ENCODE assay signal across 9 cellular contexts in genomic region chr3:184710870-184711365, GRCh38. TPM values are rescaled to one million over a fixed set of nuclear protein-coding genes. Genes with fewer than 3 reads are reported as not detected.
DNase-seq lines count a peak whose midpoint lies in the region; FAIRE-seq and TF ChIP-seq lines count a peak whose summit lies in the region.
"Had no signal": no experiment of that assay in that cellular context is flagged by ENCODE, and none has a peak within 500 bp of the region (broad histone marks: within the 10 kb centered on the region; RNA-seq: fewer than 3 reads in every experiment).

No MANE protein-coding gene starts in this region.

- peaks cover 12% of the 10 kb centered on the region for H3K23me2 ChIP-seq in H9 (ENCODE audit: insufficient read length, low read depth, low read length, poor library complexity, severe bottlenecking)

- no peak overlapping the region for H3K23ac ChIP-seq in H9 (ENCODE audit: insufficient read length, low read depth, low read length)

- no peaks in the 10 kb centered on the region for H3K79me1 ChIP-seq in H9 (ENCODE audit: insufficient read depth, low read depth, low read length, poor library complexity, severe bottlenecking)

- H3K56ac ChIP-seq in H9 (ENCODE audit: insufficient read length, low read depth, low read length) = no peak overlapping the region

- H3K27ac ChIP-seq in H9 (ENCODE audit: insufficient read length, low read depth, low read length) (no peak overlapping the region), angular gyrus (ENCODE audit: low read depth, low read length) (peak overlapping the region; percentile 85), iPS-18a (ENCODE audit: low read length) (peak overlapping the region; percentile 76)

- H3K4ac ChIP-seq in H9 (ENCODE audit: low read depth, low read length) = no peak overlapping the region

- no peak overlapping the region for H3K18ac ChIP-seq in H9 (ENCODE audit: insufficient read length, low read depth, low read length)

- H3K27me3 ChIP-seq in H9 (ENCODE audit: insufficient read depth, low read length) (no peaks in the 10 kb centered on the region), iPS-18a (ENCODE audit: control insufficient read depth, insufficient read depth, low read length) (no peaks in the 10 kb centered on the region)

- peak overlapping the region; percentile 48 to 99 (median 96) for H3K27ac Mint-ChIP-seq in H9

- H4K20me1 ChIP-seq in H9 (ENCODE audit: control insufficient read depth, insufficient read depth, insufficient read length) = no peaks in the 10 kb centered on the region

- peaks cover 6% of the 10 kb centered on the region for H3K79me2 ChIP-seq in H9 (ENCODE audit: insufficient read depth, low read length)

- H3K4me3 ChIP-seq in iPS-18a (ENCODE audit: low read length) = peak overlapping the region; percentile 98

- peak overlapping the region; percentile 45 for H4K5ac ChIP-seq in H9 (ENCODE audit: insufficient read length, low read depth, low read length)

- DNase-seq in DMS53 (lab: John Stamatoyannopoulos, UW) (peak; percentile 37), DMS53 treated with DMSO at 0.1 percent for 48 hours (lab: John Stamatoyannopoulos, UW; ENCODE audit: unreplicated experiment) (no peak), H9 (no peak), MV-4-11 (lab: John Stamatoyannopoulos, UW) (peak; percentile 95), frontal cortex (ENCODE audit: low spot score in 2 of 2) (no peak)
- DNase-seq in stimulated activated CD4-positive, alpha-beta T cell treated with anti-CD3 and anti-CD28 coated beads, Interleukin-12 subunit alpha, Interleukin-12 subunit beta, amount 100 ng/mL, for 4 hours = peak; percentile 10

- peak overlapping the region; percentile 73 for H3K4me2 ChIP-seq in H9 (ENCODE audit: insufficient read depth, insufficient read length, low read length)

- H3K36me3 ChIP-seq in iPS-18a (ENCODE audit: control insufficient read depth, low read depth, low read length) = peaks cover 3% of the 10 kb centered on the region

- FAIRE-seq in frontal cortex (lab: Jason Lieb, UNC) = no peak
- FAIRE-seq: endometrium had no signal

- peaks cover 22 to 33% (median 23%) of the 10 kb centered on the region in 3 experiments for H3K36me3 Mint-ChIP-seq in H9 (ENCODE audit: insufficient read depth in 1 of 3, low read depth in 3 of 3)

- H3K9me3 ChIP-seq in H9 (ENCODE audit: control insufficient read depth, low read depth, low read length) (peaks cover 11% of the 10 kb centered on the region), iPS-18a (ENCODE audit: control insufficient read depth, low read depth, low read length) (no peaks in the 10 kb centered on the region)

- no peak overlapping the region for H2BK15ac ChIP-seq in H9 (ENCODE audit: low read depth, low read length)

- no peak overlapping the region for H4K91ac ChIP-seq in H9 (ENCODE audit: insufficient read length, low read depth, low read length)

- H2BK5ac ChIP-seq in H9 (ENCODE audit: insufficient read length, low read length) = no peak overlapping the region

- no peak overlapping the region for H2AK5ac ChIP-seq in H9 (ENCODE audit: insufficient read length, low read length)

- H4K8ac ChIP-seq in H9 (replicated peaks; ENCODE audit: insufficient read length, low read depth, low read length) = no peak overlapping the region

- no peak overlapping the region for H2BK120ac ChIP-seq in H9 (ENCODE audit: low read depth, low read length, poor library complexity, severe bottlenecking)

- H3K27me3 Mint-ChIP-seq in H9 (ENCODE audit: low read depth) = no peaks in the 10 kb centered on the region; the same call in 1 of the 2 replicates

- H2BK12ac ChIP-seq in H9 (ENCODE audit: insufficient read length, low read depth, low read length) = no peak overlapping the region

- TF ChIP-seq CTCF in H9 (conservative IDR thresholded peaks at IDR 0.05) = no peak

- H2BK20ac ChIP-seq in H9 (ENCODE audit: low read depth, low read length, poor library complexity, severe bottlenecking) = no peak overlapping the region

- no peaks in the 10 kb centered on the region for H3K4me1 ChIP-seq in H9 (ENCODE audit: insufficient read depth, low read length)
- H3K4me1 ChIP-seq in iPS-18a (ENCODE audit: control insufficient read depth, low read depth, low read length) = peaks cover 5% of the 10 kb centered on the region

- peak overlapping the region; percentile 98; the same call in 1 of the 2 replicates for H3K14ac ChIP-seq in H9 (ENCODE audit: insufficient read depth, low read length)

- H2AFZ ChIP-seq in H9 (ENCODE audit: low read length) = no peak overlapping the region

- no peak overlapping the region for H3T11ph ChIP-seq in H9 (ENCODE audit: low read length)

- peak overlapping the region; percentile 92 to 98 for H3K4me3 Mint-ChIP-seq in H9

- H3K9me3 Mint-ChIP-seq in H9 = no peaks in the 10 kb centered on the region; a peak in 1 of 5 replicates

- H3K9ac ChIP-seq in H9 (ENCODE audit: extremely low read depth, insufficient read length, low read length) = peak overlapping the region; percentile 83
- H3K9ac ChIP-seq in iPS-18a (ENCODE audit: low read length) = peak overlapping the region; percentile 93

- no CpG with 5 or more reads among the region's 13 CpGs for WGBS in H9 (ENCODE audit: extremely low coverage, insufficient read length, low lambda C conversion rate)

- H3K4me1 Mint-ChIP-seq in H9 = peaks cover 22 to 36% of the 10 kb centered on the region in 2 experiments

RNA-seq across cellular contexts. Expression of gene MAGEF1, which starts 0.9 kb away (rescaled TPM):
- total RNA-seq in H9 (2021) (31.9 and 34.8 TPM in 2 replicates), frontal cortex (46.9 TPM)

Comparison
In these comparisons a context has a peak if more than half of its experiments do, and no peak if none do; other contexts are left out.
1. DNase-seq: peak in DMS53 (single experiment), MV-4-11 (single experiment) and stimulated activated CD4-positive, alpha-beta T cell treated with anti-CD3 and anti-CD28 coated beads, Interleukin-12 subunit alpha, Interleukin-12 subunit beta, amount 100 ng/mL, for 4 hours (single experiment); none in DMS53 treated with DMSO at 0.1 percent for 48 hours (single experiment), H9 (single experiment) and frontal cortex (0 of 2).